In genomic region chr19:1000591-1001537, GRCh38 we compare ENCODE assay signal across 11 cellular contexts. TPM values are rescaled to one million over a fixed set of nuclear protein-coding genes. Genes with fewer than 3 reads are reported as not detected.
DNase-seq lines count a peak whose midpoint lies in the region; ATAC-seq, FAIRE-seq and TF ChIP-seq lines count a peak whose summit lies in the region.
"Had no signal": no experiment of that assay in that cellular context is flagged by ENCODE, and none has a peak within 500 bp of the region (broad histone marks: within the 10 kb centered on the region; RNA-seq: fewer than 3 reads in every experiment).

No MANE protein-coding gene starts in this region.

- FAIRE-seq in keratinocyte (lab: Jason Lieb, UNC): no peak
- FAIRE-seq: HTR-8/SVneo had no signal

- DNase-seq in right cardiac atrium: peak in 2 of 3 donors; percentile 51 to 53
- no peak for DNase-seq in right atrium auricular region (ENCODE audit: low spot score)
- no peak for DNase-seq in T-cell
- no peak for DNase-seq in keratinocyte (ENCODE audit: low read depth, low spot score)
- DNase-seq in G401 (ENCODE audit: low spot score): no peak
- DNase-seq in A172 (ENCODE audit: low spot score): no peak

- H3K27ac ChIP-seq in right cardiac atrium (ENCODE audit: low read length) (no peak overlapping the region), right atrium auricular region (no peak overlapping the region), keratinocyte (ENCODE audit: control insufficient read depth, insufficient read depth, low read length) (no peak overlapping the region), urinary bladder (ENCODE audit: low read depth) (no peak overlapping the region)
- H3K27ac ChIP-seq: prostate gland had no signal

- peak overlapping the region; percentile 11 for H3K4me3 ChIP-seq in right cardiac atrium (ENCODE audit: low read length)
- peak overlapping the region in 1 of 2 donors; percentile 19 for H3K4me3 ChIP-seq in right atrium auricular region
- peak overlapping the region in 1 of 3 experiments; percentile 44 for H3K4me3 ChIP-seq in keratinocyte (ENCODE audit: control insufficient read depth in 2 of 3, extremely low read depth in 1 of 3, insufficient read depth in 2 of 3, low read depth in 1 of 3, low read length in 3 of 3)
- peak overlapping the region; percentile 4 for H3K4me3 ChIP-seq in urinary bladder (ENCODE audit: low read depth, low read length)
- H3K4me3 ChIP-seq: prostate gland had no signal

- dilution Hi-C loops in keratinocyte (cut with MboI; ENCODE audit: extremely low pct_ligation_motif_present, low sequenced_read_pairs): no loop called here

- no peaks in the 10 kb centered on the region for H3K9me1 ChIP-seq in keratinocyte (ENCODE audit: control insufficient read depth, extremely low read depth, insufficient read depth, low read length)

- intact Hi-C loops in right cardiac atrium (cut with DNase I): no loop called here

- no peak overlapping the region for H3K9ac ChIP-seq in keratinocyte (ENCODE audit: control insufficient read depth, extremely low read depth, insufficient read depth, low read length)

- H3K79me2 ChIP-seq in keratinocyte (ENCODE audit: control insufficient read depth, insufficient read depth, low read length): no peaks in the 10 kb centered on the region

- no peak overlapping the region for H2AFZ ChIP-seq in keratinocyte (ENCODE audit: control insufficient read depth, low read length)

- H3K4me1 ChIP-seq in right cardiac atrium (ENCODE audit: control insufficient read depth, insufficient read depth, low read length) (no peaks in the 10 kb centered on the region), right atrium auricular region (peaks cover 0 to 26% of the 10 kb centered on the region in 2 donors), keratinocyte (ENCODE audit: control insufficient read depth, extremely low read depth, insufficient read depth, low read length) (peaks cover 9% of the 10 kb centered on the region), urinary bladder (ENCODE audit: insufficient read depth) (no peaks in the 10 kb centered on the region)

- peaks cover 15 to 21% (median 15%) of the 10 kb centered on the region in 3 donors for H3K4me1 Mint-ChIP-seq in T-cell

- H4K20me1 ChIP-seq in keratinocyte (ENCODE audit: control insufficient read depth, extremely low read depth, insufficient read depth, low read length): peaks cover 3% of the 10 kb centered on the region

- no peak overlapping the region for H3K27ac Mint-ChIP-seq in T-cell

- WGBS in right cardiac atrium: 4% methylated on average over 73 of the region's 73 CpGs
- 4% methylated on average over 73 of the region's 73 CpGs for WGBS in urinary bladder

- H3K36me3 ChIP-seq in right atrium auricular region (no peaks in the 10 kb centered on the region), keratinocyte (ENCODE audit: control insufficient read depth in 2 of 2, extremely low read depth in 1 of 2, insufficient read depth in 2 of 2, low read length in 2 of 2) (no peaks in the 10 kb centered on the region), urinary bladder (ENCODE audit: insufficient read depth) (no peaks in the 10 kb centered on the region)
- H3K36me3 ChIP-seq: prostate gland had no signal

- H3K9me3 Mint-ChIP-seq in T-cell: no peaks in the 10 kb centered on the region

- peak overlapping the region; percentile 13 to 56 (median 36) for H3K4me3 Mint-ChIP-seq in T-cell

- CTCF ChIA-PET in T-cell (lab: Charles Lee): interaction anchor here in 1 of 2 donors (0.5 to 0.7 kb wide), 3 partner anchors 21 to 129 kb away, joined by 4 to 6 read pairs (median 4); no protein-coding TSS in a partner anchor

- no peaks in the 10 kb centered on the region for H3K9me3 ChIP-seq in right cardiac atrium (ENCODE audit: control insufficient read depth, low read length)
- H3K9me3 ChIP-seq in right atrium auricular region: no peaks in the 10 kb centered on the region
- H3K9me3 ChIP-seq in keratinocyte (ENCODE audit: control insufficient read depth, low read depth, low read length): no peaks in the 10 kb centered on the region
- H3K9me3 ChIP-seq: prostate gland had no signal

- no peak for TF ChIP-seq CTCF in right atrium auricular region (IDR thresholded peaks at IDR 0.05)
- TF ChIP-seq CTCF in keratinocyte (optimal IDR thresholded peaks at IDR 0.05 in 1 of 3, IDR thresholded peaks at IDR 0.05 in 1 of 3, conservative IDR thresholded peaks at IDR 0.05 in 1 of 3; ENCODE audit: extremely low read depth in 1 of 3, insufficient read depth in 2 of 3, low read length in 3 of 3): no peak

- peak overlapping the region; percentile 22 for H3K4me2 ChIP-seq in keratinocyte (ENCODE audit: control insufficient read depth, extremely low read depth, insufficient read depth, low read depth, low read length)

- peaks cover 17 to 29% of the 10 kb centered on the region in 2 donors for H3K27me3 Mint-ChIP-seq in T-cell

- POLR2A ChIA-PET in T-cell (lab: Charles Lee): interaction anchor here in 1 of 2 donors (0.7 to 1.1 kb wide), 2 partner anchors 16 to 19 kb away, joined by 3 read pairs; no protein-coding TSS in a partner anchor

- in situ Hi-C loops in G401 (cut with HindIII; ENCODE audit: low sequenced_read_pairs): no loop called here

- H3K36me3 Mint-ChIP-seq in T-cell: no peaks in the 10 kb centered on the region

- H3K27me3 ChIP-seq in right cardiac atrium (ENCODE audit: control insufficient read depth, insufficient read depth) (no peaks in the 10 kb centered on the region), right atrium auricular region (peaks cover 3 to 29% of the 10 kb centered on the region in 2 donors), keratinocyte (ENCODE audit: control insufficient read depth, extremely low read depth, insufficient read depth, low read length) (peaks cover 54% of the 10 kb centered on the region)

- ATAC-seq in right cardiac atrium (no peak), T-cell (replicated peaks in 1 of 4) (no peak), GM21528 (IDR thresholded peaks at IDR 0.05; ENCODE audit: low FRiP score, unreplicated experiment) (no peak)

RNA-seq across cellular contexts. Expression of gene GRIN3B, which starts 0.6 kb away (rescaled TPM):
- total RNA-seq in right cardiac atrium: under 1 TPM in 1 of 4 donors, not detected in 3; 0.06 TPM
- not detected for polyA plus RNA-seq in right cardiac atrium
- total RNA-seq in right atrium auricular region: under 1 TPM in 1 of 2 donors, not detected in 1; 0.12 TPM
- under 1 TPM in 3 of 5 donors, not detected in 2; 0.07 to 0.44 (median 0.09) TPM for total RNA-seq in T-cell
- polyA plus RNA-seq in keratinocyte: 0.20 to 1.9 TPM (median 0.84 TPM) in 3 replicates
- 0.12 TPM for polyA plus RNA-seq in keratinocyte (2011; ENCODE audit: low read depth)
- 0.11 and 0.79 TPM in 2 replicates for polyA plus RNA-seq in keratinocyte (2011; cell fraction: cytosol; rRNA removed)
- polyA plus RNA-seq in keratinocyte (2011; cell fraction: nucleus; rRNA removed): 2.7 and 8.4 TPM in 2 replicates
- polyA plus RNA-seq in keratinocyte (2012; ENCODE audit: low replicate concordance): 0.76 and 0.95 TPM in 2 replicates
- 0.22 to 1.5 TPM (median 0.56 TPM) in 3 replicates for polyA minus RNA-seq in keratinocyte
- polyA minus RNA-seq in keratinocyte (2011; cell fraction: cytosol; rRNA and poly(A)+ RNA removed): 2.5 TPM
- polyA minus RNA-seq in keratinocyte (2011; cell fraction: nucleus; rRNA and poly(A)+ RNA removed): 3.4 TPM in 2 replicates
- total RNA-seq in urinary bladder: not detected
- polyA plus RNA-seq in urinary bladder: 0.06 TPM
- 0.74 and 3.5 TPM in 2 replicates for total RNA-seq in G401 (2014; rRNA removed; shearing (Covaris generic))
- total RNA-seq in A172 (2014; rRNA removed; shearing (Covaris generic)): 0.38 TPM in 1 of 2 replicates, not detected in the other

RNA-seq across cellular contexts. Expression of gene WDR18, which starts 16.7 kb away (rescaled TPM):
- total RNA-seq in right cardiac atrium: 10 to 100 TPM; 12.2 to 24.0 (median 15.8) TPM
- polyA plus RNA-seq in right cardiac atrium: 22.5 TPM
- 10 to 100 TPM; 13.3 to 24.9 TPM for total RNA-seq in right atrium auricular region
- total RNA-seq in T-cell: 10 to 100 TPM; 24.6 to 65.9 (median 53.5) TPM
- 26.3 to 48.7 TPM (median 38.3 TPM) in 3 replicates for polyA plus RNA-seq in keratinocyte
- 12.4 TPM for polyA plus RNA-seq in keratinocyte (2011; ENCODE audit: low read depth)
- 22.3 and 60.9 TPM in 2 replicates for polyA plus RNA-seq in keratinocyte (2011; cell fraction: cytosol; rRNA removed)
- polyA plus RNA-seq in keratinocyte (2011; cell fraction: nucleus; rRNA removed): 33.2 and 50.6 TPM in 2 replicates
- 39.8 and 64.6 TPM in 2 replicates for polyA plus RNA-seq in keratinocyte (2012; ENCODE audit: low replicate concordance)
- polyA minus RNA-seq in keratinocyte: 33.9 to 81.4 TPM (median 40.9 TPM) in 3 replicates
- 112 TPM for polyA minus RNA-seq in keratinocyte (2011; cell fraction: cytosol; rRNA and poly(A)+ RNA removed)
- polyA minus RNA-seq in keratinocyte (2011; cell fraction: nucleus; rRNA and poly(A)+ RNA removed): 33.0 and 40.4 TPM in 2 replicates
- 23.3 TPM for total RNA-seq in urinary bladder
- 36.6 TPM for polyA plus RNA-seq in urinary bladder
- total RNA-seq in G401 (2014; rRNA removed; shearing (Covaris generic)): 176 and 280 TPM in 2 replicates
- 41.8 and 42.6 TPM in 2 replicates for total RNA-seq in A172 (2014; rRNA removed; shearing (Covaris generic))

RNA-seq across cellular contexts. Expression of gene TMEM259, which starts 20.1 kb away (rescaled TPM):
- total RNA-seq in right cardiac atrium: 100 to 1,000 TPM; 127 to 161 (median 143) TPM
- polyA plus RNA-seq in right cardiac atrium: 164 TPM
- total RNA-seq in right atrium auricular region: 100 to 1,000 TPM; 129 to 170 TPM
- 100 to 1,000 TPM; 319 to 423 (median 372) TPM for total RNA-seq in T-cell
- 61.5 to 136 TPM (median 88.0 TPM) in 3 replicates for polyA plus RNA-seq in keratinocyte
- 20.3 TPM for polyA plus RNA-seq in keratinocyte (2011; ENCODE audit: low read depth)
- polyA plus RNA-seq in keratinocyte (2011; cell fraction: cytosol; rRNA removed): 27.0 and 52.9 TPM in 2 replicates
- 272 and 345 TPM in 2 replicates for polyA plus RNA-seq in keratinocyte (2011; cell fraction: nucleus; rRNA removed)
- polyA plus RNA-seq in keratinocyte (2012; ENCODE audit: low replicate concordance): 73.6 and 95.3 TPM in 2 replicates
- 51.8 to 216 TPM (median 62.8 TPM) in 3 replicates for polyA minus RNA-seq in keratinocyte
- polyA minus RNA-seq in keratinocyte (2011; cell fraction: cytosol; rRNA and poly(A)+ RNA removed): 53.9 TPM
- 66.9 and 74.8 TPM in 2 replicates for polyA minus RNA-seq in keratinocyte (2011; cell fraction: nucleus; rRNA and poly(A)+ RNA removed)
- 34.5 TPM for total RNA-seq in urinary bladder
- 159 TPM for polyA plus RNA-seq in urinary bladder
- 131 and 142 TPM in 2 replicates for total RNA-seq in G401 (2014; rRNA removed; shearing (Covaris generic))
- 104 and 131 TPM in 2 replicates for total RNA-seq in A172 (2014; rRNA removed; shearing (Covaris generic))

RNA-seq across cellular contexts. Expression of gene RNU6-2, which starts 20.5 kb away (rescaled TPM):
- total RNA-seq in right cardiac atrium: not detected
- not detected for polyA plus RNA-seq in right cardiac atrium
- total RNA-seq in right atrium auricular region: not detected
- not detected for total RNA-seq in T-cell
- polyA plus RNA-seq in keratinocyte: not detected in 3 replicates
- not detected for polyA plus RNA-seq in keratinocyte (2011; ENCODE audit: low read depth)
- not detected in 2 replicates for polyA plus RNA-seq in keratinocyte (2011; cell fraction: cytosol; rRNA removed)
- polyA plus RNA-seq in keratinocyte (2011; cell fraction: nucleus; rRNA removed): not detected in 2 replicates
- not detected in 2 replicates for polyA plus RNA-seq in keratinocyte (2012; ENCODE audit: low replicate concordance)
- polyA minus RNA-seq in keratinocyte: not detected in 3 replicates
- polyA minus RNA-seq in keratinocyte (2011; cell fraction: cytosol; rRNA and poly(A)+ RNA removed): not detected
- polyA minus RNA-seq in keratinocyte (2011; cell fraction: nucleus; rRNA and poly(A)+ RNA removed): not detected in 2 replicates
- total RNA-seq in urinary bladder: not detected
- polyA plus RNA-seq in urinary bladder: not detected
- not detected in 2 replicates for total RNA-seq in G401 (2014; rRNA removed; shearing (Covaris generic))
- total RNA-seq in A172 (2014; rRNA removed; shearing (Covaris generic)): not detected in 2 replicates
- total RNA-seq: epithelial cell of proximal tubule, prostate gland had no signal

RNA-seq across cellular contexts. Expression of gene CNN2, which starts 25.5 kb away (rescaled TPM):
- 10 to 100 TPM; 57.4 to 75.9 (median 63.8) TPM for total RNA-seq in right cardiac atrium
- polyA plus RNA-seq in right cardiac atrium: 52.1 TPM
- 10 to 100 TPM; 47.8 to 48.5 TPM for total RNA-seq in right atrium auricular region
- total RNA-seq in T-cell: 100 to 1,000 TPM; 239 to 385 (median 314) TPM
- polyA plus RNA-seq in keratinocyte: 105 to 495 TPM (median 136 TPM) in 3 replicates
- 186 TPM for polyA plus RNA-seq in keratinocyte (2011; ENCODE audit: low read depth)
- 254 and 453 TPM in 2 replicates for polyA plus RNA-seq in keratinocyte (2011; cell fraction: cytosol; rRNA removed)
- 183 and 199 TPM in 2 replicates for polyA plus RNA-seq in keratinocyte (2011; cell fraction: nucleus; rRNA removed)
- polyA plus RNA-seq in keratinocyte (2012; ENCODE audit: low replicate concordance): 103 and 434 TPM in 2 replicates
- polyA minus RNA-seq in keratinocyte: 315 to 953 TPM (median 352 TPM) in 3 replicates
- polyA minus RNA-seq in keratinocyte (2011; cell fraction: cytosol; rRNA and poly(A)+ RNA removed): 700 TPM
- 110 and 152 TPM in 2 replicates for polyA minus RNA-seq in keratinocyte (2011; cell fraction: nucleus; rRNA and poly(A)+ RNA removed)
- 73.3 TPM for total RNA-seq in urinary bladder
- 97.1 TPM for polyA plus RNA-seq in urinary bladder
- 245 and 296 TPM in 2 replicates for total RNA-seq in G401 (2014; rRNA removed; shearing (Covaris generic))
- total RNA-seq in A172 (2014; rRNA removed; shearing (Covaris generic)): 219 and 243 TPM in 2 replicates

Comparison
In these comparisons a context has a peak if more than half of its experiments do, and no peak if none do; other contexts are left out.
1. DNase-seq: peak in right cardiac atrium (2 of 3); none in right atrium auricular region (single experiment), T-cell (0 of 34), keratinocyte (single experiment), G401 (single experiment) and A172 (single experiment).